ENCODE assay signal across 1 cellular context in the genomic region with DNA sequence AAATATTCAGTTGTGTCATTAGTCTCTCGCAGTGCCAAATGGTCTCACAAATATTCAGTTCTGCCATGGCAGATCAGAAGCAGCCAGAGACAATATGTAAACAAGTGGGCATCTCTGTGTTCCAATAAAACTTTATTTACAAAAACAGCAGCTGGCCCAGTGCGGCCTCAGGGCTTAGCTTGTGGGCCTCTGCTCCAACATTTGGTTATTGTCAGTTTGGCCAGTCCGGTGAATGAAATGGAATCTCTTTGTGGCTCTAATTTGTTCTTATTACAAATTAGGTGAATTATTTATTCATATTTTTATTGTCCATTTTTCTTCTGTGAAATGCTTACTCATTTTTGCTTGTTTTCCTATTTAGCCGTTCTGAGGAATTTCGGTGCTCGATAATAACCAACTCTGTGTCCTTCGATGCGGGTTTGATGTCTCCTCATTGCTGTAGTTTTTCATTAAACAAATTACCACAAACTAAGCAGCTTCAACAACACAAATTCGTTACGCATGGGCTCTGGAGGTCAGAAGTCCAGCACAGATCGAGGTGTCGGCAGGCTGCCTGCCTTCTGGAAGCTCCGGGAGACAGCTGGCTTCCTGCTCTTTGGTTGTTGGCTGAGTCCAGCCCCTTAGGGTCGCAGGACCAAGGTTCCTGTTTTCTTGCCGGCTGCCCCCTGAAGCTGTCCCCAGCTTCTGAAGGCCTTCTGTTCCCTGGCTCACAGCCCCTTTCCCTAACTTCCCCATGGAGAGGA.
A peak's percentile ranks its signal among the peaks of the same experiment; 100 is the strongest.
TF ChIP-seq lines count a peak whose summit lies in the region.

No MANE protein-coding gene starts in this region.

TF ChIP-seq in HepG2, 621 proteins besides CTCF, POLR2A, EP300 and RAD21 (continued from another document and continues in another):
- TF ChIP-seq, protein P1, sequence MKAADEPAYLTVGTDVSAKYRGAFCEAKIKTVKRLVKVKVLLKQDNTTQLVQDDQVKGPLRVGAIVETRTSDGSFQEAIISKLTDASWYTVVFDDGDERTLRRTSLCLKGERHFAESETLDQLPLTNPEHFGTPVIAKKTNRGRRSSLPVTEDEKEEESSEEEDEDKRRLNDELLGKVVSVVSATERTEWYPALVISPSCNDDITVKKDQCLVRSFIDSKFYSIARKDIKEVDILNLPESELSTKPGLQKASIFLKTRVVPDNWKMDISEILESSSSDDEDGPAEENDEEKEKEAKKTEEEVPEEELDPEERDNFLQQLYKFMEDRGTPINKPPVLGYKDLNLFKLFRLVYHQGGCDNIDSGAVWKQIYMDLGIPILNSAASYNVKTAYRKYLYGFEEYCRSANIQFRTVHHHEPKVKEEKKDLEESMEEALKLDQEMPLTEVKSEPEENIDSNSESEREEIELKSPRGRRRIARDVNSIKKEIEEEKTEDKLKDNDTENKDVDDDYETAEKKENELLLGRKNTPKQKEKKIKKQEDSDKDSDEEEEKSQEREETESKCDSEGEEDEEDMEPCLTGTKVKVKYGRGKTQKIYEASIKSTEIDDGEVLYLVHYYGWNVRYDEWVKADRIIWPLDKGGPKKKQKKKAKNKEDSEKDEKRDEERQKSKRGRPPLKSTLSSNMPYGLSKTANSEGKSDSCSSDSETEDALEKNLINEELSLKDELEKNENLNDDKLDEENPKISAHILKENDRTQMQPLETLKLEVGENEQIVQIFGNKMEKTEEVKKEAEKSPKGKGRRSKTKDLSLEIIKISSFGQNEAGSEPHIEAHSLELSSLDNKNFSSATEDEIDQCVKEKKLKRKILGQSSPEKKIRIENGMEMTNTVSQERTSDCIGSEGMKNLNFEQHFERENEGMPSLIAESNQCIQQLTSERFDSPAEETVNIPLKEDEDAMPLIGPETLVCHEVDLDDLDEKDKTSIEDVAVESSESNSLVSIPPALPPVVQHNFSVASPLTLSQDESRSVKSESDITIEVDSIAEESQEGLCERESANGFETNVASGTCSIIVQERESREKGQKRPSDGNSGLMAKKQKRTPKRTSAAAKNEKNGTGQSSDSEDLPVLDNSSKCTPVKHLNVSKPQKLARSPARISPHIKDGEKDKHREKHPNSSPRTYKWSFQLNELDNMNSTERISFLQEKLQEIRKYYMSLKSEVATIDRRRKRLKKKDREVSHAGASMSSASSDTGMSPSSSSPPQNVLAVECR (CRISPR knock-in tag; IDR thresholded peaks at IDR 0.05; ENCODE audit: borderline replicate concordance), result no peak
- TF ChIP-seq, protein P2, sequence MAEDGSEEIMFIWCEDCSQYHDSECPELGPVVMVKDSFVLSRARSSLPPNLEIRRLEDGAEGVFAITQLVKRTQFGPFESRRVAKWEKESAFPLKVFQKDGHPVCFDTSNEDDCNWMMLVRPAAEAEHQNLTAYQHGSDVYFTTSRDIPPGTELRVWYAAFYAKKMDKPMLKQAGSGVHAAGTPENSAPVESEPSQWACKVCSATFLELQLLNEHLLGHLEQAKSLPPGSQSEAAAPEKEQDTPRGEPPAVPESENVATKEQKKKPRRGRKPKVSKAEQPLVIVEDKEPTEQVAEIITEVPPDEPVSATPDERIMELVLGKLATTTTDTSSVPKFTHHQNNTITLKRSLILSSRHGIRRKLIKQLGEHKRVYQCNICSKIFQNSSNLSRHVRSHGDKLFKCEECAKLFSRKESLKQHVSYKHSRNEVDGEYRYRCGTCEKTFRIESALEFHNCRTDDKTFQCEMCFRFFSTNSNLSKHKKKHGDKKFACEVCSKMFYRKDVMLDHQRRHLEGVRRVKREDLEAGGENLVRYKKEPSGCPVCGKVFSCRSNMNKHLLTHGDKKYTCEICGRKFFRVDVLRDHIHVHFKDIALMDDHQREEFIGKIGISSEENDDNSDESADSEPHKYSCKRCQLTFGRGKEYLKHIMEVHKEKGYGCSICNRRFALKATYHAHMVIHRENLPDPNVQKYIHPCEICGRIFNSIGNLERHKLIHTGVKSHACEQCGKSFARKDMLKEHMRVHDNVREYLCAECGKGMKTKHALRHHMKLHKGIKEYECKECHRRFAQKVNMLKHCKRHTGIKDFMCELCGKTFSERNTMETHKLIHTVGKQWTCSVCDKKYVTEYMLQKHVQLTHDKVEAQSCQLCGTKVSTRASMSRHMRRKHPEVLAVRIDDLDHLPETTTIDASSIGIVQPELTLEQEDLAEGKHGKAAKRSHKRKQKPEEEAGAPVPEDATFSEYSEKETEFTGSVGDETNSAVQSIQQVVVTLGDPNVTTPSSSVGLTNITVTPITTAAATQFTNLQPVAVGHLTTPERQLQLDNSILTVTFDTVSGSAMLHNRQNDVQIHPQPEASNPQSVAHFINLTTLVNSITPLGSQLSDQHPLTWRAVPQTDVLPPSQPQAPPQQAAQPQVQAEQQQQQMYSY (CRISPR knock-in tag; IDR thresholded peaks at IDR 0.05), result no peak
- TF ChIP-seq ZSCAN9 (CRISPR knock-in tag; IDR thresholded peaks at IDR 0.05; ENCODE audit: borderline replicate concordance) (no peak), ZSCAN25 (CRISPR knock-in tag; IDR thresholded peaks at IDR 0.05) (0 out of 2 replicates have a peak, but pooled peaks have one; percentile 22), ZNF556 (CRISPR knock-in tag; IDR thresholded peaks at IDR 0.05; ENCODE audit: borderline replicate concordance) (no peak), SAP130 (CRISPR knock-in tag; IDR thresholded peaks at IDR 0.05; ENCODE audit: low read depth) (peak; percentile 35; the same call in 1 of the 2 replicates), TRIM24 (CRISPR knock-in tag; IDR thresholded peaks at IDR 0.05) (no peak), ATRX (CRISPR knock-in tag; IDR thresholded peaks at IDR 0.05; ENCODE audit: borderline replicate concordance) (no peak), PAWR (CRISPR knock-in tag; IDR thresholded peaks at IDR 0.05; ENCODE audit: borderline replicate concordance) (no peak), CENPT (CRISPR knock-in tag; IDR thresholded peaks at IDR 0.05; ENCODE audit: low read depth) (no peak), CC2D1A (CRISPR knock-in tag; IDR thresholded peaks at IDR 0.05) (no peak), MAFF (IDR thresholded peaks at IDR 0.05; ENCODE audit: low read depth, low read length) (no peak), TBP (CRISPR knock-in tag; IDR thresholded peaks at IDR 0.05) (no peak), U2AF1 (optimal IDR thresholded peaks at IDR 0.05; ENCODE audit: low read depth, low read length) (no peak), ZNF274 (CRISPR knock-in tag; IDR thresholded peaks at IDR 0.05) (peak; percentile 17; the same call in 1 of the 2 replicates), RXRA (CRISPR knock-in tag; IDR thresholded peaks at IDR 0.05) (no peak), MAFK (conservative IDR thresholded peaks at IDR 0.05 in 1 of 2, IDR thresholded peaks at IDR 0.05 in 1 of 2; ENCODE audit: low read length in 2 of 2) (no peak), PAX8 (CRISPR knock-in tag; IDR thresholded peaks at IDR 0.05; ENCODE audit: borderline replicate concordance) (no peak), ZNF766 (CRISPR knock-in tag; IDR thresholded peaks at IDR 0.05; ENCODE audit: borderline replicate concordance) (no peak), HNRNPL (IDR thresholded peaks at IDR 0.05; ENCODE audit: low read depth, low read length) (no peak), NFIB (CRISPR knock-in tag; IDR thresholded peaks at IDR 0.05; ENCODE audit: borderline replicate concordance) (no peak), PHF21A (CRISPR knock-in tag; IDR thresholded peaks at IDR 0.05) (no peak)
- TF ChIP-seq, protein P3, sequence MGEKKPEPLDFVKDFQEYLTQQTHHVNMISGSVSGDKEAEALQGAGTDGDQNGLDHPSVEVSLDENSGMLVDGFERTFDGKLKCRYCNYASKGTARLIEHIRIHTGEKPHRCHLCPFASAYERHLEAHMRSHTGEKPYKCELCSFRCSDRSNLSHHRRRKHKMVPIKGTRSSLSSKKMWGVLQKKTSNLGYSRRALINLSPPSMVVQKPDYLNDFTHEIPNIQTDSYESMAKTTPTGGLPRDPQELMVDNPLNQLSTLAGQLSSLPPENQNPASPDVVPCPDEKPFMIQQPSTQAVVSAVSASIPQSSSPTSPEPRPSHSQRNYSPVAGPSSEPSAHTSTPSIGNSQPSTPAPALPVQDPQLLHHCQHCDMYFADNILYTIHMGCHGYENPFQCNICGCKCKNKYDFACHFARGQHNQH (CRISPR knock-in tag; IDR thresholded peaks at IDR 0.05), result no peak
- TF ChIP-seq, protein P4, sequence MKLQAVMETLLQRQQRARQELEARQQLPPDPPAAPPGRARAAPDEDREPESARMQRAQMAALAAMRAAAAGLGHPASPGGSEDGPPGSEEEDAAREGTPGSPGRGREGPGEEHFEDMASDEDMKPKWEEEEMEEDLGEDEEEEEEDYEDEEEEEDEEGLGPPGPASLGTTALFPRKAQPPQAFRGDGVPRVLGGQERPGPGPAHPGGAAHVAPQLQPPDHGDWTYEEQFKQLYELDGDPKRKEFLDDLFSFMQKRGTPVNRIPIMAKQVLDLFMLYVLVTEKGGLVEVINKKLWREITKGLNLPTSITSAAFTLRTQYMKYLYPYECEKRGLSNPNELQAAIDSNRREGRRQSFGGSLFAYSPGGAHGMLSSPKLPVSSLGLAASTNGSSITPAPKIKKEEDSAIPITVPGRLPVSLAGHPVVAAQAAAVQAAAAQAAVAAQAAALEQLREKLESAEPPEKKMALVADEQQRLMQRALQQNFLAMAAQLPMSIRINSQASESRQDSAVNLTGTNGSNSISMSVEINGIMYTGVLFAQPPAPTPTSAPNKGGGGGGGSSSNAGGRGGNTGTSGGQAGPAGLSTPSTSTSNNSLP (IDR thresholded peaks at IDR 0.05; ENCODE audit: low read depth, low read length), result no peak
- TF ChIP-seq, protein P5, sequence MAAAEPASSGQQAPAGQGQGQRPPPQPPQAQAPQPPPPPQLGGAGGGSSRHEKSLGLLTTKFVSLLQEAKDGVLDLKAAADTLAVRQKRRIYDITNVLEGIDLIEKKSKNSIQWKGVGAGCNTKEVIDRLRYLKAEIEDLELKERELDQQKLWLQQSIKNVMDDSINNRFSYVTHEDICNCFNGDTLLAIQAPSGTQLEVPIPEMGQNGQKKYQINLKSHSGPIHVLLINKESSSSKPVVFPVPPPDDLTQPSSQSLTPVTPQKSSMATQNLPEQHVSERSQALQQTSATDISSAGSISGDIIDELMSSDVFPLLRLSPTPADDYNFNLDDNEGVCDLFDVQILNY (CRISPR knock-in tag; conservative IDR thresholded peaks at IDR 0.05), result no peak
- TF ChIP-seq, protein P6, sequence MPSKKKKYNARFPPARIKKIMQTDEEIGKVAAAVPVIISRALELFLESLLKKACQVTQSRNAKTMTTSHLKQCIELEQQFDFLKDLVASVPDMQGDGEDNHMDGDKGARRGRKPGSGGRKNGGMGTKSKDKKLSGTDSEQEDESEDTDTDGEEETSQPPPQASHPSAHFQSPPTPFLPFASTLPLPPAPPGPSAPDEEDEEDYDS (CRISPR knock-in tag; IDR thresholded peaks at IDR 0.05), result no peak
- TF ChIP-seq, protein P7, sequence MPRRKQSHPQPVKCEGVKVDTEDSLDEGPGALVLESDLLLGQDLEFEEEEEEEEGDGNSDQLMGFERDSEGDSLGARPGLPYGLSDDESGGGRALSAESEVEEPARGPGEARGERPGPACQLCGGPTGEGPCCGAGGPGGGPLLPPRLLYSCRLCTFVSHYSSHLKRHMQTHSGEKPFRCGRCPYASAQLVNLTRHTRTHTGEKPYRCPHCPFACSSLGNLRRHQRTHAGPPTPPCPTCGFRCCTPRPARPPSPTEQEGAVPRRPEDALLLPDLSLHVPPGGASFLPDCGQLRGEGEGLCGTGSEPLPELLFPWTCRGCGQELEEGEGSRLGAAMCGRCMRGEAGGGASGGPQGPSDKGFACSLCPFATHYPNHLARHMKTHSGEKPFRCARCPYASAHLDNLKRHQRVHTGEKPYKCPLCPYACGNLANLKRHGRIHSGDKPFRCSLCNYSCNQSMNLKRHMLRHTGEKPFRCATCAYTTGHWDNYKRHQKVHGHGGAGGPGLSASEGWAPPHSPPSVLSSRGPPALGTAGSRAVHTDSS (CRISPR knock-in tag; conservative IDR thresholded peaks at IDR 0.05), result no peak
- TF ChIP-seq, protein P8, sequence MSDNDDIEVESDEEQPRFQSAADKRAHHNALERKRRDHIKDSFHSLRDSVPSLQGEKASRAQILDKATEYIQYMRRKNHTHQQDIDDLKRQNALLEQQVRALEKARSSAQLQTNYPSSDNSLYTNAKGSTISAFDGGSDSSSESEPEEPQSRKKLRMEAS (IDR thresholded peaks at IDR 0.05), result 0 out of 2 replicates have a peak, but pooled peaks have one; percentile 27
- TF ChIP-seq, protein P9, sequence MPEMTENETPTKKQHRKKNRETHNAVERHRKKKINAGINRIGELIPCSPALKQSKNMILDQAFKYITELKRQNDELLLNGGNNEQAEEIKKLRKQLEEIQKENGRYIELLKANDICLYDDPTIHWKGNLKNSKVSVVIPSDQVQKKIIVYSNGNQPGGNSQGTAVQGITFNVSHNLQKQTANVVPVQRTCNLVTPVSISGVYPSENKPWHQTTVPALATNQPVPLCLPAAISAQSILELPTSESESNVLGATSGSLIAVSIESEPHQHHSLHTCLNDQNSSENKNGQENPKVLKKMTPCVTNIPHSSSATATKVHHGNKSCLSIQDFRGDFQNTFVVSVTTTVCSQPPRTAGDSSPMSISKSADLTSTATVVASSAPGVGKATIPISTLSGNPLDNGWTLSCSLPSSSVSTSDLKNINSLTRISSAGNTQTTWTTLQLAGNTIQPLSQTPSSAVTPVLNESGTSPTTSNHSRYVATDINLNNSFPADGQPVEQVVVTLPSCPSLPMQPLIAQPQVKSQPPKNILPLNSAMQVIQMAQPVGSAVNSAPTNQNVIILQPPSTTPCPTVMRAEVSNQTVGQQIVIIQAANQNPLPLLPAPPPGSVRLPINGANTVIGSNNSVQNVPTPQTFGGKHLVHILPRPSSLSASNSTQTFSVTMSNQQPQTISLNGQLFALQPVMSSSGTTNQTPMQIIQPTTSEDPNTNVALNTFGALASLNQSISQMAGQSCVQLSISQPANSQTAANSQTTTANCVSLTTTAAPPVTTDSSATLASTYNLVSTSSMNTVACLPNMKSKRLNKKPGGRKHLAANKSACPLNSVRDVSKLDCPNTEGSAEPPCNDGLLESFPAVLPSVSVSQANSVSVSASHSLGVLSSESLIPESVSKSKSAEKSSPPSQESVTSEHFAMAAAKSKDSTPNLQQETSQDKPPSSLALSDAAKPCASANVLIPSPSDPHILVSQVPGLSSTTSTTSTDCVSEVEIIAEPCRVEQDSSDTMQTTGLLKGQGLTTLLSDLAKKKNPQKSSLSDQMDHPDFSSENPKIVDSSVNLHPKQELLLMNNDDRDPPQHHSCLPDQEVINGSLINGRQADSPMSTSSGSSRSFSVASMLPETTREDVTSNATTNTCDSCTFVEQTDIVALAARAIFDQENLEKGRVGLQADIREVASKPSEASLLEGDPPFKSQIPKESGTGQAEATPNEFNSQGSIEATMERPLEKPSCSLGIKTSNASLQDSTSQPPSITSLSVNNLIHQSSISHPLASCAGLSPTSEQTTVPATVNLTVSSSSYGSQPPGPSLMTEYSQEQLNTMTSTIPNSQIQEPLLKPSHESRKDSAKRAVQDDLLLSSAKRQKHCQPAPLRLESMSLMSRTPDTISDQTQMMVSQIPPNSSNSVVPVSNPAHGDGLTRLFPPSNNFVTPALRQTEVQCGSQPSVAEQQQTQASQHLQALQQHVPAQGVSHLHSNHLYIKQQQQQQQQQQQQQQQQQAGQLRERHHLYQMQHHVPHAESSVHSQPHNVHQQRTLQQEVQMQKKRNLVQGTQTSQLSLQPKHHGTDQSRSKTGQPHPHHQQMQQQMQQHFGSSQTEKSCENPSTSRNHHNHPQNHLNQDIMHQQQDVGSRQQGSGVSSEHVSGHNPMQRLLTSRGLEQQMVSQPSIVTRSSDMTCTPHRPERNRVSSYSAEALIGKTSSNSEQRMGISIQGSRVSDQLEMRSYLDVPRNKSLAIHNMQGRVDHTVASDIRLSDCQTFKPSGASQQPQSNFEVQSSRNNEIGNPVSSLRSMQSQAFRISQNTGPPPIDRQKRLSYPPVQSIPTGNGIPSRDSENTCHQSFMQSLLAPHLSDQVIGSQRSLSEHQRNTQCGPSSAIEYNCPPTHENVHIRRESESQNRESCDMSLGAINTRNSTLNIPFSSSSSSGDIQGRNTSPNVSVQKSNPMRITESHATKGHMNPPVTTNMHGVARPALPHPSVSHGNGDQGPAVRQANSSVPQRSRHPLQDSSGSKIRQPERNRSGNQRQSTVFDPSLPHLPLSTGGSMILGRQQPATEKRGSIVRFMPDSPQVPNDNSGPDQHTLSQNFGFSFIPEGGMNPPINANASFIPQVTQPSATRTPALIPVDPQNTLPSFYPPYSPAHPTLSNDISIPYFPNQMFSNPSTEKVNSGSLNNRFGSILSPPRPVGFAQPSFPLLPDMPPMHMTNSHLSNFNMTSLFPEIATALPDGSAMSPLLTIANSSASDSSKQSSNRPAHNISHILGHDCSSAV (CRISPR knock-in tag; IDR thresholded peaks at IDR 0.05; ENCODE audit: borderline replicate concordance), result no peak
